Comparison of ENCODE assay signal across 1 cellular context in genomic region chr6:36114798-36115408, GRCh38.
TF ChIP-seq lines count a peak whose summit lies in the region.

No MANE protein-coding gene starts in this region.

TF ChIP-seq in GM23338, 12 proteins besides CTCF, POLR2A, EP300 and RAD21 (continued from another document):
- no peak for TF ChIP-seq ZNF462 (CRISPR knock-in tag; IDR thresholded peaks at IDR 0.05)
- TF ChIP-seq STAT1 (IDR thresholded peaks at IDR 0.05; ENCODE audit: unreplicated experiment), result no peak
- no peak for TF ChIP-seq JUNB (IDR thresholded peaks at IDR 0.05; ENCODE audit: unreplicated experiment)
- no peak for TF ChIP-seq ETS1 (IDR thresholded peaks at IDR 0.05)
- TF ChIP-seq ZNF331 (CRISPR knock-in tag; IDR thresholded peaks at IDR 0.05; ENCODE audit: low read depth), result no peak
- TF ChIP-seq NANOG (IDR thresholded peaks at IDR 0.05; ENCODE audit: borderline replicate concordance), result no peak
- no peak for TF ChIP-seq ZNF114 (CRISPR knock-in tag; IDR thresholded peaks at IDR 0.05)
- no peak for TF ChIP-seq CREB1 (CRISPR knock-in tag; IDR thresholded peaks at IDR 0.05; ENCODE audit: low read depth)
- TF ChIP-seq EZH2phosphoT487 (IDR thresholded peaks at IDR 0.05; ENCODE audit: unreplicated experiment), result no peak
TF ChIP-seq in GM23338: peak in this region for 0.
